ENCODE assay signal across 2 cellular contexts in genomic region chr14:89672636-89673279, GRCh38.
A peak's percentile ranks its signal among the peaks of the same experiment; 100 is the strongest.
TF ChIP-seq lines count a peak whose summit lies in the region.

No MANE protein-coding gene starts in this region.

TF ChIP-seq in IMR-90, 13 proteins besides CTCF, POLR2A, EP300 and RAD21 (continued from another document):
- TF ChIP-seq, protein P1, sequence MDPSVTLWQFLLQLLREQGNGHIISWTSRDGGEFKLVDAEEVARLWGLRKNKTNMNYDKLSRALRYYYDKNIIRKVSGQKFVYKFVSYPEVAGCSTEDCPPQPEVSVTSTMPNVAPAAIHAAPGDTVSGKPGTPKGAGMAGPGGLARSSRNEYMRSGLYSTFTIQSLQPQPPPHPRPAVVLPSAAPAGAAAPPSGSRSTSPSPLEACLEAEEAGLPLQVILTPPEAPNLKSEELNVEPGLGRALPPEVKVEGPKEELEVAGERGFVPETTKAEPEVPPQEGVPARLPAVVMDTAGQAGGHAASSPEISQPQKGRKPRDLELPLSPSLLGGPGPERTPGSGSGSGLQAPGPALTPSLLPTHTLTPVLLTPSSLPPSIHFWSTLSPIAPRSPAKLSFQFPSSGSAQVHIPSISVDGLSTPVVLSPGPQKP (IDR thresholded peaks at IDR 0.05; ENCODE audit: borderline replicate concordance, low read depth, low read length) = no peak
- TF ChIP-seq CHD1 (IDR thresholded peaks at IDR 0.05; ENCODE audit: low read depth, low read length) (no peak), FOS (IDR thresholded peaks at IDR 0.05; ENCODE audit: low read depth, low read length) (no peak), USF2 (IDR thresholded peaks at IDR 0.05; ENCODE audit: low read depth, low read length) (no peak), MAZ (IDR thresholded peaks at IDR 0.05; ENCODE audit: borderline replicate concordance, low read depth, low read length) (no peak), RCOR1 (IDR thresholded peaks at IDR 0.05; ENCODE audit: insufficient replicate concordance, low read length) (no peak)

TF ChIP-seq in WTC11, 78 proteins besides CTCF, POLR2A, EP300 and RAD21 (continued from another document):
- TF ChIP-seq ATF3 (CRISPR knock-in tag; conservative IDR thresholded peaks at IDR 0.05) = 0 out of 2 replicates have a peak, but pooled peaks have one; percentile 20
- TF ChIP-seq, protein P2, sequence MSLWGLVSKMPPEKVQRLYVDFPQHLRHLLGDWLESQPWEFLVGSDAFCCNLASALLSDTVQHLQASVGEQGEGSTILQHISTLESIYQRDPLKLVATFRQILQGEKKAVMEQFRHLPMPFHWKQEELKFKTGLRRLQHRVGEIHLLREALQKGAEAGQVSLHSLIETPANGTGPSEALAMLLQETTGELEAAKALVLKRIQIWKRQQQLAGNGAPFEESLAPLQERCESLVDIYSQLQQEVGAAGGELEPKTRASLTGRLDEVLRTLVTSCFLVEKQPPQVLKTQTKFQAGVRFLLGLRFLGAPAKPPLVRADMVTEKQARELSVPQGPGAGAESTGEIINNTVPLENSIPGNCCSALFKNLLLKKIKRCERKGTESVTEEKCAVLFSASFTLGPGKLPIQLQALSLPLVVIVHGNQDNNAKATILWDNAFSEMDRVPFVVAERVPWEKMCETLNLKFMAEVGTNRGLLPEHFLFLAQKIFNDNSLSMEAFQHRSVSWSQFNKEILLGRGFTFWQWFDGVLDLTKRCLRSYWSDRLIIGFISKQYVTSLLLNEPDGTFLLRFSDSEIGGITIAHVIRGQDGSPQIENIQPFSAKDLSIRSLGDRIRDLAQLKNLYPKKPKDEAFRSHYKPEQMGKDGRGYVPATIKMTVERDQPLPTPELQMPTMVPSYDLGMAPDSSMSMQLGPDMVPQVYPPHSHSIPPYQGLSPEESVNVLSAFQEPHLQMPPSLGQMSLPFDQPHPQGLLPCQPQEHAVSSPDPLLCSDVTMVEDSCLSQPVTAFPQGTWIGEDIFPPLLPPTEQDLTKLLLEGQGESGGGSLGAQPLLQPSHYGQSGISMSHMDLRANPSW (CRISPR knock-in tag; conservative IDR thresholded peaks at IDR 0.05; ENCODE audit: low read depth) = no peak
